Comparison of ENCODE assay signal across 11 cellular contexts in genomic region chr7:1040790-1041189, GRCh38. TPM values are rescaled to one million over a fixed set of nuclear protein-coding genes. Genes with fewer than 3 reads are reported as not detected.
A peak's percentile ranks its signal among the peaks of the same experiment; 100 is the strongest.
DNase-seq lines count a peak whose midpoint lies in the region; ATAC-seq and TF ChIP-seq lines count a peak whose summit lies in the region.
"Had no signal": no experiment of that assay in that cellular context is flagged by ENCODE, and none has a peak within 500 bp of the region (broad histone marks: within the 10 kb centered on the region; RNA-seq: fewer than 3 reads in every experiment).

No MANE protein-coding gene starts in this region.

- H2BK15ac ChIP-seq in mesenchymal stem cell (ENCODE audit: low read depth, poor library complexity, severe bottlenecking) = no peak overlapping the region

- no peaks in the 10 kb centered on the region for H3K9me3 ChIP-seq in adipocyte (ENCODE audit: control insufficient read depth, low read length)
- no peaks in the 10 kb centered on the region for H3K9me3 ChIP-seq in mesenchymal stem cell (ENCODE audit: control insufficient read depth, low read length)
- 0 out of 2 replicates have a peak, but pooled peaks cover 3% of the 10 kb centered on the region for H3K9me3 ChIP-seq in HAP-1
- H3K9me3 ChIP-seq: adrenal gland had no signal

- DNase-seq in AG04449 (ENCODE audit: low read depth, low spot score) = no peak
- DNase-seq in H4 (ENCODE audit: low spot score) = peak; percentile 78
- DNase-seq in adipocyte (ENCODE audit: low read depth) = peak; percentile 41
- peak; percentile 95 for DNase-seq in mesenchymal stem cell
- no peak for DNase-seq in HPDE6-E6E7 (ENCODE audit: extremely low spot score)
- no peak for DNase-seq in HAP-1 (ENCODE audit: low spot score in 2 of 2)
- DNase-seq: activated CD4-positive, alpha-beta T cell treated with anti-CD3 and anti-CD28 coated beads for 1 hour; foreskin melanocyte had no signal

- no peak overlapping the region for H2AK5ac ChIP-seq in mesenchymal stem cell (ENCODE audit: low read length, severe bottlenecking)

- H4K91ac ChIP-seq in mesenchymal stem cell (ENCODE audit: low read length) = no peak overlapping the region

- no peak for TF ChIP-seq CTCF in AG04449 (IDR thresholded peaks at IDR 0.05; ENCODE audit: insufficient read depth, low read length, missing control alignments)

- H3K18ac ChIP-seq in mesenchymal stem cell (ENCODE audit: low read depth in 1 of 2, low read length in 2 of 2) = peak overlapping the region in 1 of 2 experiments; percentile 16

- H3K4me2 ChIP-seq in mesenchymal stem cell (ENCODE audit: low read length, poor library complexity, severe bottlenecking) = peak overlapping the region; percentile 30

- H3K27me3 ChIP-seq in adipocyte (replicated peaks; ENCODE audit: control insufficient read depth, insufficient read depth, low read length) (no peaks in the 10 kb centered on the region), mesenchymal stem cell (ENCODE audit: control insufficient read depth in 1 of 2, insufficient read depth in 1 of 2, low read length in 2 of 2) (no peaks in the 10 kb centered on the region), HAP-1 (ENCODE audit: low read depth) (no peaks in the 10 kb centered on the region)
- H3K27me3 ChIP-seq: adrenal gland had no signal

- H2BK12ac ChIP-seq in mesenchymal stem cell (ENCODE audit: low read length in 2 of 2) = no peak overlapping the region

- H2BK120ac ChIP-seq in mesenchymal stem cell (ENCODE audit: low read depth, low read length) = no peak overlapping the region

- no peaks in the 10 kb centered on the region for H3K36me3 ChIP-seq in adipocyte (ENCODE audit: control insufficient read depth, insufficient read depth, low read length, severe bottlenecking)
- peaks cover 0 to 9% of the 10 kb centered on the region in 2 experiments for H3K36me3 ChIP-seq in mesenchymal stem cell (ENCODE audit: control insufficient read depth in 1 of 2, insufficient read depth in 2 of 2, low read depth in 1 of 2, low read length in 2 of 2)
- H3K36me3 ChIP-seq in HAP-1 (replicated peaks) = no peaks in the 10 kb centered on the region
- H3K36me3 ChIP-seq: adrenal gland had no signal

- peaks cover 14% of the 10 kb centered on the region for H3K79me1 ChIP-seq in mesenchymal stem cell (replicated peaks; ENCODE audit: low read length, poor library complexity, severe bottlenecking)

- no peak overlapping the region for H3K23ac ChIP-seq in mesenchymal stem cell (ENCODE audit: low read length in 2 of 2)

- 2% methylated on average over 16 of the region's 16 CpGs for WGBS in mesenchymal stem cell

- H3K9ac ChIP-seq in adipocyte (ENCODE audit: low read length) = peak overlapping the region; percentile 51
- H3K9ac ChIP-seq in mesenchymal stem cell (ENCODE audit: low read length) = peak overlapping the region; percentile 65

- H3K4me1 ChIP-seq in adipocyte (ENCODE audit: control insufficient read depth, insufficient read depth, low read length) = peaks cover 29% of the 10 kb centered on the region
- peaks cover 33% of the 10 kb centered on the region for H3K4me1 ChIP-seq in mesenchymal stem cell (ENCODE audit: control insufficient read depth, insufficient read depth, low read depth, low read length)
- H3K4me1 ChIP-seq in HAP-1 = peaks cover 8% of the 10 kb centered on the region

- no peak overlapping the region for H3K14ac ChIP-seq in mesenchymal stem cell (ENCODE audit: low read length in 2 of 2)

- CTCF ChIA-PET in AG04449 (lab: Yijun Ruan, JAX) = interaction anchor here (0.7 to 8.1 kb wide), 4 partner anchors 18 to 135 kb away, joined by 3 to 51 read pairs (median 8); no protein-coding TSS in a partner anchor

- POLR2A ChIA-PET in AG04449 (lab: Yijun Ruan, JAX) = no interaction called here

- in situ Hi-C loops in HAP-1 (cut with MboI; ENCODE audit: low sequenced_read_pairs) = no loop called here

- ATAC-seq in GM21528 (IDR thresholded peaks at IDR 0.05; ENCODE audit: low FRiP score, unreplicated experiment) (no peak), HG02642 (IDR thresholded peaks at IDR 0.05; ENCODE audit: poor library complexity, unreplicated experiment) (no peak)

- H2BK5ac ChIP-seq in mesenchymal stem cell (ENCODE audit: low read depth, low read length, poor library complexity, severe bottlenecking) = no peak overlapping the region

- H2AFZ ChIP-seq in mesenchymal stem cell (ENCODE audit: low read depth, low read length) = no peak overlapping the region

- no peak overlapping the region for H3K4ac ChIP-seq in mesenchymal stem cell (ENCODE audit: low read depth in 1 of 2, low read length in 2 of 2)

- H3K4me3 ChIP-seq in AG04449 (ENCODE audit: low read depth, low read length) (peak overlapping the region; percentile 3; the same call in 1 of the 2 replicates), adipocyte (ENCODE audit: low read length) (peak overlapping the region; percentile 42), mesenchymal stem cell (ENCODE audit: insufficient read depth in 1 of 2, low read depth in 1 of 2, low read length in 2 of 2) (peak overlapping the region in 1 of 2 experiments; percentile 15), HAP-1 (no peak overlapping the region)
- H3K4me3 ChIP-seq: adrenal gland had no signal

- no peak overlapping the region for H3K27ac ChIP-seq in mesenchymal stem cell (ENCODE audit: low read length, poor library complexity, severe bottlenecking)
- H3K27ac ChIP-seq: adrenal gland had no signal

- no peak overlapping the region for H4K8ac ChIP-seq in mesenchymal stem cell (ENCODE audit: low read length)

RNA-seq across cellular contexts. Expression of gene GPR146, which starts 3.6 kb away (rescaled TPM):
- total RNA-seq in H4 (2014; rRNA removed; shearing (Covaris generic)) = 3.4 and 5.7 TPM in 2 replicates
- polyA plus RNA-seq in mesenchymal stem cell (2013, experiment 1 of 2) = 0.36 TPM
- 0.40 TPM for polyA plus RNA-seq in mesenchymal stem cell (2013, experiment 2 of 2)

RNA-seq across cellular contexts. Expression of gene GPER1, which starts 47.1 kb away (rescaled TPM):
- 0.97 and 1.5 TPM in 2 replicates for total RNA-seq in H4 (2014; rRNA removed; shearing (Covaris generic))
- polyA plus RNA-seq in mesenchymal stem cell (2013, experiment 1 of 2) = 3.9 TPM
- 4.0 TPM for polyA plus RNA-seq in mesenchymal stem cell (2013, experiment 2 of 2)

RNA-seq across cellular contexts. Expression of gene CYP2W1, which starts 57.8 kb away (rescaled TPM):
- not detected in 2 replicates for total RNA-seq in H4 (2014; rRNA removed; shearing (Covaris generic))
- polyA plus RNA-seq in mesenchymal stem cell (2013, experiment 1 of 2) = not detected
- polyA plus RNA-seq in mesenchymal stem cell (2013, experiment 2 of 2) = not detected

Comparison
In these comparisons a context has a peak if more than half of its experiments do, and no peak if none do; other contexts are left out.
1. DNase-seq: peak in H4 (single experiment), adipocyte (single experiment) and mesenchymal stem cell (single experiment); none in AG04449 (single experiment), HPDE6-E6E7 (single experiment) and HAP-1 (0 of 2).